ENCODE assay signal across 26 cellular contexts in the genomic region with DNA sequence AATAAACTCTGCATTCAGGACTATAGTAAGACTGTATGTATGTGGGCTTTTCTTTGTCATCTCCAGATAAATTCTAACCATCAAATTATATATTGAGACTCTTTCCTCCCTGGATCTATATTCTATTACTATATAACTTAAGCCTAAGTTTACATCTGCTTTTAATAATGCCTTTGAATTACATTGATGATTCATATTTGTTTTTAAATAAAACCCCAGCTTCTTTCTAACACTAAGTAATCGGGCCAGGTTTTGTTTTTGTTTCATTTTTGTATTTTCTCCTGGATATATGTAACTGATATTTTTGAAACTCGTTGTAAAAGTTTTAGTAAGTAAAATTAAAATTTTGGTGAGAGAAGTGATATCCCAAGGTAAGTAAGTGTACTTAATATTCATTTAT.
"Had no signal": no experiment of that assay in that cellular context is flagged by ENCODE, and none has a peak within 500 bp of the region (broad histone marks: within the 10 kb centered on the region; RNA-seq: fewer than 3 reads in every experiment).

No MANE protein-coding gene starts in this region.

- H3K4me3 ChIP-seq: colonic mucosa, dorsolateral prefrontal cortex, heart right ventricle, tibial artery had no signal

- DNase-seq: activated B cell treated with CpG ODN at 0.5 μM for 24 hours; activated CD4-positive, alpha-beta T cell treated with anti-CD3 and anti-CD28 coated beads for 4 hours; activated CD4-positive, alpha-beta T cell treated with anti-CD3 and anti-CD28 coated beads, Interleukin-2, amount 50 U/mL, for 48 hours; activated CD8-positive, alpha-beta memory T cell treated with anti-CD3 and anti-CD28 coated beads, Interleukin-2, amount 50 U/mL, for 48 hours; activated naive CD4-positive, alpha-beta T cell treated with anti-CD3 and anti-CD28 coated beads for 36 hours; activated naive CD8-positive, alpha-beta T cell treated with anti-CD3 and anti-CD28 coated beads, Interleukin-2, amount 10 ng/mL, durations not matched to agents 7 days and 5 days; activated T-cell treated with anti-CD3 and anti-CD28 coated beads, Interleukin-2, amount 50 U/mL, for 4 hours; brain microvascular endothelial cell; colonic mucosa; dorsolateral prefrontal cortex; effector memory CD8-positive, alpha-beta T cell; heart right ventricle; left colon; nucleus accumbens; stimulated activated CD4-positive, alpha-beta T cell treated with anti-CD3 and anti-CD28 coated beads, Interleukin-4, amount 100 ng/mL, for 4 hours; substantia nigra; SW 1271; T-helper 17 cell; tibial artery had no signal

- H3K36me3 Mint-ChIP-seq: activated naive CD8-positive, alpha-beta T cell treated with anti-CD3 and anti-CD28 coated beads, Interleukin-2, amount 10 ng/mL, durations not matched to agents 7 days and 5 days; memory B cell had no signal

- H3K4me1 ChIP-seq: colonic mucosa, heart right ventricle, tibial artery had no signal

- H3K36me3 ChIP-seq: brain microvascular endothelial cell, colonic mucosa, heart right ventricle, tibial artery had no signal

- H3K9me3 Mint-ChIP-seq: activated B cell treated with CpG ODN at 0.5 μM for 24 hours; activated naive CD4-positive, alpha-beta T cell treated with anti-CD3 and anti-CD28 coated beads for 36 hours; activated naive CD8-positive, alpha-beta T cell treated with anti-CD3 and anti-CD28 coated beads, Interleukin-2, amount 10 ng/mL, durations not matched to agents 7 days and 5 days; stimulated activated naive CD8-positive, alpha-beta T cell treated with anti-CD3 and anti-CD28 coated beads, Interleukin-15, Interleukin-2, amounts not matched to agents 100 ng/mL and 50 ng/mL, for 24 hours had no signal

- H3K27me3 ChIP-seq: brain microvascular endothelial cell, colonic mucosa, dorsolateral prefrontal cortex, heart right ventricle, tibial artery had no signal

- H3K9me3 ChIP-seq: colonic mucosa, heart right ventricle, tibial artery had no signal

- ATAC-seq: activated T-cell treated with anti-CD3 and anti-CD28 coated beads, Interleukin-2, amount 50 U/mL, for 4 hours; effector memory CD8-positive, alpha-beta T cell; esophagus mucosa; heart right ventricle; left colon; sciatic nerve; T-helper 17 cell had no signal

- H3K27ac ChIP-seq: brain microvascular endothelial cell, colonic mucosa, dorsolateral prefrontal cortex, heart right ventricle, tibial artery had no signal

- H3K27me3 Mint-ChIP-seq: activated B cell treated with CpG ODN at 0.5 μM for 24 hours; activated naive CD8-positive, alpha-beta T cell treated with anti-CD3 and anti-CD28 coated beads, Interleukin-2, amount 10 ng/mL, durations not matched to agents 7 days and 5 days; central memory CD8-positive, alpha-beta T cell; effector memory CD8-positive, alpha-beta T cell; memory B cell; stimulated activated naive CD8-positive, alpha-beta T cell treated with anti-CD3 and anti-CD28 coated beads, Interleukin-15, Interleukin-2, amounts not matched to agents 100 ng/mL and 50 ng/mL, for 24 hours; T-helper 17 cell had no signal

- H3K4me1 Mint-ChIP-seq: activated B cell treated with CpG ODN at 0.5 μM for 24 hours; activated naive CD8-positive, alpha-beta T cell treated with anti-CD3 and anti-CD28 coated beads, Interleukin-2, amount 10 ng/mL, durations not matched to agents 7 days and 5 days; central memory CD8-positive, alpha-beta T cell; memory B cell; T-helper 17 cell had no signal

- H3K27ac Mint-ChIP-seq: activated B cell treated with CpG ODN at 0.5 μM for 24 hours; activated naive CD4-positive, alpha-beta T cell treated with anti-CD3 and anti-CD28 coated beads for 36 hours; activated naive CD8-positive, alpha-beta T cell treated with anti-CD3 and anti-CD28 coated beads, Interleukin-2, amount 10 ng/mL, durations not matched to agents 7 days and 5 days; effector memory CD8-positive, alpha-beta T cell; memory B cell; stimulated activated naive CD8-positive, alpha-beta T cell treated with anti-CD3 and anti-CD28 coated beads, Interleukin-15, Interleukin-2, amounts not matched to agents 100 ng/mL and 50 ng/mL, for 24 hours; T-helper 17 cell had no signal

- H3K4me3 Mint-ChIP-seq: activated B cell treated with CpG ODN at 0.5 μM for 24 hours; activated naive CD4-positive, alpha-beta T cell treated with anti-CD3 and anti-CD28 coated beads for 36 hours; activated naive CD8-positive, alpha-beta T cell treated with anti-CD3 and anti-CD28 coated beads, Interleukin-2, amount 10 ng/mL, durations not matched to agents 7 days and 5 days; activated T-cell treated with anti-CD3 and anti-CD28 coated beads, Interleukin-2, amount 50 U/mL, for 4 hours; central memory CD8-positive, alpha-beta T cell; effector memory CD8-positive, alpha-beta T cell; memory B cell; stimulated activated naive CD8-positive, alpha-beta T cell treated with anti-CD3 and anti-CD28 coated beads, Interleukin-15, Interleukin-2, amounts not matched to agents 100 ng/mL and 50 ng/mL, for 24 hours; T-helper 17 cell had no signal

- FAIRE-seq: endothelial cell of umbilical vein, keratinocyte had no signal
